8 cellular contexts compared by ENCODE assay signal in the genomic region with DNA sequence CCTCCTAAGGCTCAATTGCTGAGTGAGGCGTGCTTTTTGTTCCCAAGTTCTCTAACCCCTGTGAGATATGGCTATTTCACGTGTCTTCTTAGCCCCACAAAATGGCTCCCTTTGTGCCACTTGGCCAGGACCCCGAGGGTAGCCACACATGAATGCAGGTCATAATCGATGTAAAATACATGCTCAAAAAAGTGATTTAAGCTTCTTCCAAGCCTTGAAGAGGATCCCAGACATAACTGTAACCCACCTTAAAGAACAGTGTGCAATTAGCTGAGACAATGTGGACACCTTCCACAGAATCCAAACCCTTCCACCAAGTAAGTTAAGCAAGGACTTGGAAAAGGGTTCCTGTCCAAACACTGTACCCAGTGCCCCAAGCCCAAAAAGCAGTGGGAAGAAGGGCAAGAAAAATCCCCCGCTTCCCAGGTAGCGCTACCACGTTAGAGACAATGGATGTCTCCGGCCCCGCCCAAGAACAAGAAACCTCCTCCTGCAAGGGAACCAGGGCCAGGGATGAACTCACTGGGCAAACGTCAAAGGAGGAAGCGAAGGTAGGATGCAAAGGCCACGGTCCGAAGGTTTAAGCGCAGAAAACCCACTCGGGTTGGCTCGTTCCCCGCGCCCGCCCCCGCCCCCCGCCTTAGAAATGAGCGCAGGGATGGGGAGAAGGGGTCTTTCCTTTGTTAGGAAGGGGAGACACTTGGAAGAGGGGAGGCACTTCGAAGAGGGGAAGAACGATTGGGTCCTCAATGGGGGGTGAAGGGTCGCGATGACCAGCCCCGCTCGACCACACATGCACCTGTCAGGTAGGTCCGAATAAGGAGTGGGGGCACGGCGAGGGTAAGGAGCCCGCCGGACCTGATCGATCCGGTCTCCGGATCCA. TPM values are rescaled to one million over a fixed set of nuclear protein-coding genes. Genes with fewer than 3 reads are reported as not detected.
A peak's percentile ranks its signal among the peaks of the same experiment; 100 is the strongest.
DNase-seq lines count a peak whose midpoint lies in the region; ATAC-seq and TF ChIP-seq lines count a peak whose summit lies in the region.

No MANE protein-coding gene starts in this region.

- H3K9me3 ChIP-seq in Caco-2: no peaks in the 10 kb centered on the region
- no peaks in the 10 kb centered on the region for H3K9me3 ChIP-seq in HEK293 (ENCODE audit: control insufficient read depth, insufficient read depth, low read depth, low read length)

- intact Hi-C loops in Caco-2 (cut with micrococcal nuclease; ENCODE audit: unreplicated experiment): no loop called here
- intact Hi-C loops in head of caudate nucleus (cut with DNase I): loop anchor here (5.0 kb wide), 1 partner anchor 36 kb away; no protein-coding TSS in a partner anchor
- intact Hi-C loops in sciatic nerve (cut with DNase I): no loop called here

- peaks cover 34% of the 10 kb centered on the region for H3K4me1 Mint-ChIP-seq in Caco-2 (ENCODE audit: low read depth, unreplicated experiment)
- H3K4me1 Mint-ChIP-seq in activated T-cell treated with anti-CD3 and anti-CD28 coated beads, Interleukin-2, amount 50 U/mL, for 72 hours (ENCODE audit: low read depth): peaks cover 61% of the 10 kb centered on the region

- DNase-seq in Caco-2 (peak; percentile 62 to 65), NCI-H748 (lab: John Stamatoyannopoulos, UW; ENCODE audit: unreplicated experiment) (peak; percentile 43), head of caudate nucleus (peak in 25 of 42 donors; percentile 10 to 57 (median 29)), sciatic nerve (ENCODE audit: low spot score) (peak; percentile 60), activated gamma-delta T cell treated with Interleukin-2 at 50 U/mL for 16 hours (no peak)
- DNase-seq in activated T-cell treated with anti-CD3 and anti-CD28 coated beads, Interleukin-2, amount 50 U/mL, for 72 hours: peak; percentile 33 to 46

- H3K4me3 ChIP-seq in Caco-2 (ENCODE audit: low read depth, low read length) (peak overlapping the region; percentile 91), HEK293 (ENCODE audit: low read depth, low read length) (peak overlapping the region; percentile 90)

- H3K9me3 Mint-ChIP-seq in Caco-2 (ENCODE audit: unreplicated experiment): no peaks in the 10 kb centered on the region
- no peaks in the 10 kb centered on the region for H3K9me3 Mint-ChIP-seq in activated T-cell treated with anti-CD3 and anti-CD28 coated beads, Interleukin-2, amount 50 U/mL, for 72 hours

- peak overlapping the region; percentile 92 for H3K27ac ChIP-seq in HEK293 (ENCODE audit: extremely low read depth, low read depth, low read length)

- H3K4me1 ChIP-seq in Caco-2 (peaks cover 12% of the 10 kb centered on the region), HEK293 (ENCODE audit: control insufficient read depth, insufficient read depth, low read length) (peaks cover 9% of the 10 kb centered on the region; the same call in 1 of the 2 replicates)

- peaks cover 1% of the 10 kb centered on the region; the same call in 1 of the 2 replicates for H3K36me3 ChIP-seq in Caco-2 (ENCODE audit: control insufficient read depth, insufficient read depth, low read length)
- H3K36me3 ChIP-seq in HEK293 (ENCODE audit: control insufficient read depth in 2 of 2, insufficient read depth in 1 of 2, low read length in 2 of 2): peaks cover 12 to 18% of the 10 kb centered on the region in 2 experiments; a peak in 2 of 3 replicates

- no peak for ATAC-seq in activated T-cell treated with anti-CD3 and anti-CD28 coated beads, Interleukin-2, amount 50 U/mL, for 72 hours (replicated peaks in 1 of 2)
- ATAC-seq in sciatic nerve (no peak), GM21529 (IDR thresholded peaks at IDR 0.05; ENCODE audit: unreplicated experiment) (no peak)

- H3K27me3 ChIP-seq in Caco-2 (replicated peaks; ENCODE audit: control insufficient read depth, insufficient read depth, low read length): no peaks in the 10 kb centered on the region

- no peak for TF ChIP-seq CTCF in Caco-2 (IDR thresholded peaks at IDR 0.05; ENCODE audit: insufficient read depth in 1 of 2, low read depth in 1 of 2, low read length in 1 of 2, severe bottlenecking in 1 of 2, unreplicated experiment in 1 of 2)
- TF ChIP-seq CTCF in HEK293 (tag by site-specific recombination; IDR thresholded peaks at IDR 0.05): no peak

- H3K36me3 Mint-ChIP-seq in Caco-2 (ENCODE audit: insufficient read depth, unreplicated experiment): peaks cover 83% of the 10 kb centered on the region
- H3K36me3 Mint-ChIP-seq in activated T-cell treated with anti-CD3 and anti-CD28 coated beads, Interleukin-2, amount 50 U/mL, for 72 hours (ENCODE audit: insufficient read depth in 2 of 2): peaks cover 5 to 10% of the 10 kb centered on the region in 2 donors

- BruUV-seq in Caco-2 (replicated peaks; lab: Mats Ljungman, UMichigan): TSS peak; percentile 51

- POLR2A ChIA-PET in Caco-2 (lab: Charles Lee): no interaction called here
- POLR2A ChIA-PET in HEK293 (lab: Yijun Ruan, JAX): interaction anchor here (0.5 to 2.1 kb wide), 22 partner anchors 9 to 280 kb away, joined by 3 to 39 read pairs (median 6); partner anchors contain the start of genes CDR2L, FDXR, MRPL58 and NT5C

- H3K27me3 Mint-ChIP-seq in Caco-2 (ENCODE audit: insufficient read depth, unreplicated experiment): no peaks in the 10 kb centered on the region
- no peaks in the 10 kb centered on the region for H3K27me3 Mint-ChIP-seq in activated T-cell treated with anti-CD3 and anti-CD28 coated beads, Interleukin-2, amount 50 U/mL, for 72 hours (ENCODE audit: low read depth)

- H3K27ac Mint-ChIP-seq in Caco-2 (ENCODE audit: unreplicated experiment): peak overlapping the region; percentile 95
- peak overlapping the region; percentile 89 for H3K27ac Mint-ChIP-seq in activated T-cell treated with anti-CD3 and anti-CD28 coated beads, Interleukin-2, amount 50 U/mL, for 72 hours

- CTCF ChIA-PET in Caco-2 (lab: Charles Lee): interaction anchor here (1.5 kb wide), 1 partner anchor 48 kb away, joined by 5 read pairs; no protein-coding TSS in a partner anchor
- CTCF ChIA-PET in HEK293 (lab: Yijun Ruan, JAX): interaction anchor here (0.6 to 1.9 kb wide), 4 partner anchors 22 to 191 kb away, joined by 3 to 11 read pairs (median 4); no protein-coding TSS in a partner anchor

- peak overlapping the region; percentile 98 for H3K4me3 Mint-ChIP-seq in Caco-2 (ENCODE audit: unreplicated experiment)
- H3K4me3 Mint-ChIP-seq in activated T-cell treated with anti-CD3 and anti-CD28 coated beads, Interleukin-2, amount 50 U/mL, for 72 hours: peak overlapping the region; percentile 95 to 96

TF ChIP-seq in HEK293, 187 proteins besides CTCF, POLR2A, EP300 and RAD21 (continues in another document):
- TF ChIP-seq ZBTB20 (tag by site-specific recombination; IDR thresholded peaks at IDR 0.05): peak; percentile 56
- peak; percentile 85 for TF ChIP-seq ZBTB17 (tag by site-specific recombination; IDR thresholded peaks at IDR 0.05)
- TF ChIP-seq ZNF335 (tag by site-specific recombination; conservative IDR thresholded peaks at IDR 0.05): peak; percentile 84
- TF ChIP-seq ZNF76 (tag by site-specific recombination; IDR thresholded peaks at IDR 0.05; ENCODE audit: borderline replicate concordance, low read depth): 0 out of 2 replicates have a peak, but pooled peaks have one; percentile 16
- no peak for TF ChIP-seq ZNF843 (tag by site-specific recombination; IDR thresholded peaks at IDR 0.05)
- 0 out of 2 replicates have a peak, but pooled peaks have one; percentile 38 for TF ChIP-seq ZBTB10 (tag by site-specific recombination; IDR thresholded peaks at IDR 0.05)
- TF ChIP-seq SP3 (tag by site-specific recombination; IDR thresholded peaks at IDR 0.05): peak; percentile 34; the same call in 1 of the 2 replicates
- TF ChIP-seq ZNF501 (tag by site-specific recombination; IDR thresholded peaks at IDR 0.05): 0 out of 2 replicates have a peak, but pooled peaks have one; percentile 39

RNA-seq across cellular contexts. Expression of gene JPT1, which starts 1.1 kb away (rescaled TPM):
- total RNA-seq in Caco-2 (2022) (210 and 244 TPM in 2 replicates), sciatic nerve (20.3 TPM)
- total RNA-seq in activated T-cell treated with anti-CD3 and anti-CD28 coated beads, Interleukin-2, amount 50 U/mL, for 72 hours: 100 to 1,000 TPM; 162 to 188 TPM

RNA-seq across cellular contexts. Expression of gene NT5C, which starts 21.7 kb away (rescaled TPM):
- 59.3 and 68.4 TPM in 2 replicates for total RNA-seq in Caco-2 (2022)
- total RNA-seq in activated T-cell treated with anti-CD3 and anti-CD28 coated beads, Interleukin-2, amount 50 U/mL, for 72 hours: 10 to 100 TPM; 56.5 to 65.9 TPM
- 38.7 TPM for total RNA-seq in sciatic nerve

RNA-seq across cellular contexts. Expression of gene SUMO2, which starts 29.5 kb away (rescaled TPM):
- total RNA-seq in Caco-2 (2022) (675 and 693 TPM in 2 replicates), sciatic nerve (296 TPM)
- 100 to 1,000 TPM; 361 to 368 TPM for total RNA-seq in activated T-cell treated with anti-CD3 and anti-CD28 coated beads, Interleukin-2, amount 50 U/mL, for 72 hours

RNA-seq across cellular contexts. Expression of gene ARMC7, which starts 43.4 kb away (rescaled TPM):
- total RNA-seq in Caco-2 (2022) (23.6 and 26.0 TPM in 2 replicates), sciatic nerve (11.7 TPM)
- total RNA-seq in activated T-cell treated with anti-CD3 and anti-CD28 coated beads, Interleukin-2, amount 50 U/mL, for 72 hours: 10 to 100 TPM; 10.6 to 12.9 TPM

RNA-seq across cellular contexts. Expression of gene NUP85, which starts 52.3 kb away (rescaled TPM):
- total RNA-seq in Caco-2 (2022) (119 and 142 TPM in 2 replicates), sciatic nerve (71.1 TPM)
- total RNA-seq in activated T-cell treated with anti-CD3 and anti-CD28 coated beads, Interleukin-2, amount 50 U/mL, for 72 hours: 100 to 1,000 TPM in 1 of 2 donors, 10 to 100 TPM in 1; 88.3 to 114 TPM
